Comparison of ENCODE assay signal across 22 cellular contexts in the genomic region with DNA sequence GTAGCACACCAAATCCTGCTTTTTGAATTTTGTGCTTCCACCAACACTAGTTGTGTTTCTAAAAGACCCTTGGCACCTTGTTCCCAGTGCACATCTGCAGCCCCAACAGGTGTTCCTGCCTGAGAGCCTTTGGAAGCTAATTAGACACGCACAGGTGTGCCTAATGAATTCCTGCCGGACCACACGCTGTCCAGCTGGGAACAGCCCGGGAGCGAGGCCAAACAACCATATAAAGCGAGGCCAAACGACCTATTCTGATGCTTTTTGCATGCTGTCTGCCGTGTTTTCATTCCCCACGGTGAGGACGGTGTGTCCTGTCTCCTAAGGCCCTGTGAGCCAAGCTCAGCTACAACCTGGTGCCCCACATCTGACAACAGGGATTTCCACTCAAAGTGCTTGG.
DNase-seq lines count a peak whose midpoint lies in the region; ATAC-seq, FAIRE-seq and TF ChIP-seq lines count a peak whose summit lies in the region.
"Had no signal": no experiment of that assay in that cellular context is flagged by ENCODE, and none has a peak within 500 bp of the region (broad histone marks: within the 10 kb centered on the region; RNA-seq: fewer than 3 reads in every experiment).

No MANE protein-coding gene starts in this region.

- no peak overlapping the region for H4K91ac ChIP-seq in H1 (replicated peaks; ENCODE audit: insufficient read length, low read length)

- no peak overlapping the region for H2BK15ac ChIP-seq in H1 (ENCODE audit: low read length)

- no peak overlapping the region for H4K5ac ChIP-seq in H1 (ENCODE audit: insufficient read length, low read depth, low read length)

- no peaks in the 10 kb centered on the region for H4K20me1 ChIP-seq in H1 (replicated peaks in 1 of 2; ENCODE audit: control insufficient read depth in 1 of 2, insufficient read depth in 2 of 2, low read length in 2 of 2)
- no peaks in the 10 kb centered on the region for H4K20me1 ChIP-seq in Karpas-422 (ENCODE audit: insufficient read depth, low read depth, low read length)
- H4K20me1 ChIP-seq: BLaER1 had no signal

- ATAC-seq in HG02884 (IDR thresholded peaks at IDR 0.05; ENCODE audit: unreplicated experiment), result no peak
- no peak for ATAC-seq in GM21360 (IDR thresholded peaks at IDR 0.05; ENCODE audit: unreplicated experiment)
- ATAC-seq: SK-N-SH treated with all-trans-retinoic acid at 6 μM for 48 hours had no signal

- H2BK5ac ChIP-seq in H1 (ENCODE audit: low read depth, low read length), result 0 out of 2 replicates have a peak overlapping the region, but pooled peaks have one; percentile 37

- TF ChIP-seq EP300 in H1 (IDR thresholded peaks at IDR 0.05; ENCODE audit: borderline replicate concordance in 1 of 2, low read depth in 2 of 2, low read length in 2 of 2), result no peak

- H2BK120ac ChIP-seq in H1 (replicated peaks; ENCODE audit: low read depth, low read length), result no peak overlapping the region

- TF ChIP-seq CTCF in H1 (IDR thresholded peaks at IDR 0.05; ENCODE audit: control extremely low read depth in 1 of 3, insufficient read depth in 1 of 3, low read depth in 1 of 3, low read length in 3 of 3), result no peak

- H3K79me1 ChIP-seq in H1 (ENCODE audit: low read depth, low read length), result no peaks in the 10 kb centered on the region

- no peak overlapping the region for H3K4me2 ChIP-seq in H1 (ENCODE audit: insufficient read depth in 1 of 2, low read depth in 2 of 2, low read length in 2 of 2)
- H3K4me2 ChIP-seq in Karpas-422 (ENCODE audit: low read depth, low read length, poor library complexity, severe bottlenecking), result no peak overlapping the region
- H3K4me2 ChIP-seq: BLaER1 had no signal

- H3K4me1 ChIP-seq in H1 (replicated peaks in 1 of 4; ENCODE audit: control insufficient read depth in 3 of 4, insufficient read depth in 4 of 4, low read length in 3 of 4), result no peaks in the 10 kb centered on the region; a peak in 1 of 7 replicates
- peaks cover 40% of the 10 kb centered on the region for H3K4me1 ChIP-seq in Karpas-422 (ENCODE audit: low read length)
- H3K4me1 ChIP-seq: BLaER1 had no signal

- no peaks in the 10 kb centered on the region for H3K9me3 ChIP-seq in H1 (ENCODE audit: insufficient read depth in 2 of 2, low read depth in 1 of 2, low read length in 1 of 2)
- H3K9me3 ChIP-seq in Karpas-422 (ENCODE audit: low read length), result no peaks in the 10 kb centered on the region
- H3K9me3 ChIP-seq: BLaER1 had no signal

- no peak overlapping the region for H3K56ac ChIP-seq in H1 (replicated peaks; ENCODE audit: insufficient read length, low read depth, low read length)

- H3K23me2 ChIP-seq in H1 (ENCODE audit: low read depth, low read length), result no peaks in the 10 kb centered on the region; the same call in 1 of the 2 replicates

- no peak overlapping the region for H3K4me3 ChIP-seq in H1 (ENCODE audit: extremely low read depth in 1 of 4, insufficient read depth in 2 of 4, low read depth in 3 of 4, low read length in 4 of 4)
- H3K4me3 ChIP-seq in Karpas-422 (ENCODE audit: low read length), result no peak overlapping the region
- H3K4me3 ChIP-seq: BLaER1 had no signal

- H3K18ac ChIP-seq in H1 (ENCODE audit: extremely low read depth, low read length), result no peak overlapping the region

- TF ChIP-seq RAD21 in H1 (IDR thresholded peaks at IDR 0.05 in 1 of 2, conservative IDR thresholded peaks at IDR 0.05 in 1 of 2; ENCODE audit: low read depth in 2 of 2, low read length in 2 of 2), result no peak

- no peak overlapping the region for H3K9ac ChIP-seq in H1 (replicated peaks in 1 of 4; ENCODE audit: extremely low read depth in 1 of 4, low read depth in 3 of 4, low read length in 3 of 4)
- no peak overlapping the region for H3K9ac ChIP-seq in Karpas-422 (ENCODE audit: low read length)
- H3K9ac ChIP-seq: BLaER1 had no signal

- FAIRE-seq in H1 (lab: Jason Lieb, UNC), result no peak
- FAIRE-seq: GM12892, GM18507 had no signal

- peak; percentile 67 for DNase-seq in COR-L47 (lab: John Stamatoyannopoulos, UW)
- DNase-seq in NCI-H1092 (lab: John Stamatoyannopoulos, UW), result peak; percentile 48
- peak; percentile 86 for DNase-seq in NCI-H69 (lab: John Stamatoyannopoulos, UW)
- no peak for DNase-seq in H1 (ENCODE audit: low read depth in 1 of 2, low spot score in 2 of 2)
- DNase-seq in GDM1 (lab: John Stamatoyannopoulos, UW), result no peak
- no peak for DNase-seq in Karpas-422
- DNase-seq: Calu3; CD4-positive, alpha-beta memory T cell; DMS53; EL; H7; MM.1S; NCI-H226; NCI-H526; SHP77; T-helper 1 cell had no signal

- H2AFZ ChIP-seq in H1 (ENCODE audit: low read length), result no peak overlapping the region
- H2AFZ ChIP-seq in Karpas-422 (ENCODE audit: low read length), result no peak overlapping the region

- H2BK20ac ChIP-seq in H1 (ENCODE audit: low read length), result no peak overlapping the region

- H3K27me3 ChIP-seq in H1 (replicated peaks in 1 of 4; ENCODE audit: control insufficient read depth in 3 of 4, extremely low read depth in 1 of 4, insufficient read depth in 3 of 4, low read length in 3 of 4) (no peaks in the 10 kb centered on the region), Karpas-422 (ENCODE audit: low read length) (no peaks in the 10 kb centered on the region)
- H3K27me3 ChIP-seq: BLaER1 had no signal

- H4K8ac ChIP-seq in H1 (ENCODE audit: extremely low read depth, insufficient read depth, low read length), result no peak overlapping the region

- POLR2A ChIA-PET in H1 (lab: Charles Lee; ENCODE audit: partially characterized antibody), result no interaction called here

- H3K4ac ChIP-seq in H1 (replicated peaks; ENCODE audit: insufficient read length, low read depth, low read length), result no peak overlapping the region

- H3K27ac ChIP-seq in H1 (ENCODE audit: low read depth, low read length), result no peak overlapping the region
- H3K27ac ChIP-seq in Karpas-422 (ENCODE audit: low read length), result no peak overlapping the region
- H3K27ac ChIP-seq: BLaER1 had no signal

- H3K79me2 ChIP-seq in H1 (ENCODE audit: control insufficient read depth in 1 of 2, insufficient read depth in 2 of 2, low read length in 2 of 2) (no peaks in the 10 kb centered on the region), Karpas-422 (ENCODE audit: low read length) (no peaks in the 10 kb centered on the region)

- no peak overlapping the region for H3K14ac ChIP-seq in H1 (ENCODE audit: insufficient read length)

- WGBS in H1 (ENCODE audit: extremely low coverage in 1 of 2, insufficient coverage in 1 of 2, insufficient read length in 1 of 2, insufficient replicate concordance in 2 of 2, low coverage in 1 of 2, low lambda C conversion rate in 2 of 2, missing lambda C conversion rate in 1 of 2), 2 experiments, result 90% methylated on average over 10 of the region's 10 CpGs; no CpG with 5 or more reads in 1 of the 2 experiments

- TF ChIP-seq POLR2A in H1 (IDR thresholded peaks at IDR 0.05; ENCODE audit: control extremely low read depth in 1 of 2, low read depth in 2 of 2, low read length in 2 of 2), result no peak

- no peak overlapping the region for H2AK5ac ChIP-seq in H1 (ENCODE audit: low read depth, low read length)

- H2BK12ac ChIP-seq in H1 (ENCODE audit: low read depth, low read length), result no peak overlapping the region

- no peaks in the 10 kb centered on the region for H3K9me2 ChIP-seq in Karpas-422 (replicated peaks; ENCODE audit: insufficient read depth, low read length)

- H3K23ac ChIP-seq in H1 (ENCODE audit: insufficient read length), result no peak overlapping the region

- CTCF ChIA-PET in H1 (lab: Charles Lee; ENCODE audit: partially characterized antibody), result interaction anchor here (1.0 kb wide), 2 partner anchors 37 to 283 kb away, joined by 3 to 4 read pairs; no protein-coding TSS in a partner anchor

- H3K36me3 ChIP-seq in H1 (ENCODE audit: control insufficient read depth in 2 of 4, insufficient read depth in 4 of 4, low read length in 3 of 4) (no peaks in the 10 kb centered on the region), Karpas-422 (ENCODE audit: insufficient read depth, low read length) (no peaks in the 10 kb centered on the region)

TF ChIP-seq in H1, 55 proteins besides CTCF, POLR2A, EP300 and RAD21:
- TF ChIP-seq SAP30 (IDR thresholded peaks at IDR 0.05; ENCODE audit: insufficient read depth, insufficient replicate concordance, low read length) (no peak), TBP (IDR thresholded peaks at IDR 0.05; ENCODE audit: low read depth, low read length) (no peak), CBX8 (IDR thresholded peaks at IDR 0.05; ENCODE audit: borderline replicate concordance, low read depth, low read length) (no peak), KDM1A (IDR thresholded peaks at IDR 0.05; ENCODE audit: borderline replicate concordance, low read length) (no peak), SUZ12 (IDR thresholded peaks at IDR 0.05; ENCODE audit: low read length) (no peak)
- TF ChIP-seq, protein P1, sequence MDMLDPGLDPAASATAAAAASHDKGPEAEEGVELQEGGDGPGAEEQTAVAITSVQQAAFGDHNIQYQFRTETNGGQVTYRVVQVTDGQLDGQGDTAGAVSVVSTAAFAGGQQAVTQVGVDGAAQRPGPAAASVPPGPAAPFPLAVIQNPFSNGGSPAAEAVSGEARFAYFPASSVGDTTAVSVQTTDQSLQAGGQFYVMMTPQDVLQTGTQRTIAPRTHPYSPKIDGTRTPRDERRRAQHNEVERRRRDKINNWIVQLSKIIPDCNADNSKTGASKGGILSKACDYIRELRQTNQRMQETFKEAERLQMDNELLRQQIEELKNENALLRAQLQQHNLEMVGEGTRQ (IDR thresholded peaks at IDR 0.05; ENCODE audit: low read length), result no peak

Comparison
In these comparisons a context has a peak if more than half of its experiments do, and no peak if none do; other contexts are left out.
1. DNase-seq: peak in COR-L47 (single experiment), NCI-H1092 (single experiment) and NCI-H69 (single experiment); none in H1 (0 of 2), GDM1 (single experiment) and Karpas-422 (single experiment).